ENCODE assay signal across 6 cellular contexts in genomic region chr12:6942331-6942665, GRCh38.
DNase-seq lines count a peak whose midpoint lies in the region; ATAC-seq lines count a peak whose summit lies in the region.

No MANE protein-coding gene starts in this region.

- H3K27me3 ChIP-seq in iPS-20b (ENCODE audit: insufficient read depth, low read length), result no peaks in the 10 kb centered on the region

- DNase-seq in ACHN (peak; percentile 21), SK-N-MC (ENCODE audit: low read depth, low spot score) (no peak)

- no peak for ATAC-seq in HG03045 (IDR thresholded peaks at IDR 0.05; ENCODE audit: unreplicated experiment)
- ATAC-seq in GM21367 (IDR thresholded peaks at IDR 0.05; ENCODE audit: unreplicated experiment), result no peak
- no peak for ATAC-seq in HG03432 (IDR thresholded peaks at IDR 0.05; ENCODE audit: unreplicated experiment)

- H3K9me3 ChIP-seq in SK-N-MC (ENCODE audit: low read depth, low read length) (no peaks in the 10 kb centered on the region), iPS-20b (ENCODE audit: insufficient read depth, low read depth, low read length) (no peaks in the 10 kb centered on the region)

- H3K36me3 ChIP-seq in SK-N-MC (ENCODE audit: insufficient read depth, low read length) (peaks cover 17% of the 10 kb centered on the region; the same call in 1 of the 2 replicates), iPS-20b (ENCODE audit: insufficient read depth, low read depth, low read length) (peaks cover 32% of the 10 kb centered on the region)

- H3K27ac ChIP-seq in SK-N-MC (peak overlapping the region; percentile 99), iPS-20b (ENCODE audit: low read length) (no peak overlapping the region)

- H3K4me1 ChIP-seq in iPS-20b (ENCODE audit: insufficient read depth, low read length), result peaks cover 21% of the 10 kb centered on the region

- H3K4me3 ChIP-seq in SK-N-MC (no peak overlapping the region), iPS-20b (ENCODE audit: low read length) (no peak overlapping the region)

- no peak overlapping the region for H3K9ac ChIP-seq in SK-N-MC (ENCODE audit: insufficient read length)
- peak overlapping the region; percentile 96; the same call in 1 of the 2 replicates for H3K9ac ChIP-seq in iPS-20b (ENCODE audit: low read depth, low read length)

- in situ Hi-C loops in ACHN (cut with HindIII; ENCODE audit: low pct_ligation_motif_present, low pct_unique_long_range_greater_than_20kb, low sequenced_read_pairs), result no loop called here
